In genomic region chr2:74421248-74421870, GRCh38 we compare ENCODE assay signal across 8 cellular contexts. TPM values are rescaled to one million over a fixed set of nuclear protein-coding genes. Genes with fewer than 3 reads are reported as not detected.
DNase-seq lines count a peak whose midpoint lies in the region; ATAC-seq and TF ChIP-seq lines count a peak whose summit lies in the region.

Gene C2orf81, minus strand, starts transcription at chr2:74421619. Its CDS starts 59 bp downstream, at chr2:74421560.
Gene WDR54, plus strand, starts transcription at chr2:74421730. Its CDS starts 424 bp downstream, at chr2:74422154.

- no peak for TF ChIP-seq CTCF in right lobe of liver (IDR thresholded peaks at IDR 0.05)

- peaks cover 30 to 44% (median 35%) of the 10 kb centered on the region in 10 experiments for H3K4me1 ChIP-seq in BLaER1 treated with 17β-estradiol and CSF1 and Interleukin-3, amounts not matched to agents 10 nM and 100 nM
- H3K4me1 ChIP-seq in right lobe of liver, result peaks cover 0 to 14% (median 0%) of the 10 kb centered on the region in 4 donors

- H3K27me3 Mint-ChIP-seq in activated CD4-positive, alpha-beta T cell treated with anti-CD3 and anti-CD28 coated beads, Interleukin-2, amount 10 ng/mL, durations not matched to agents 7 days and 5 days, result peaks cover 2% of the 10 kb centered on the region

- intact Hi-C loops in right lobe of liver (cut with DNase I), result no loop called here

- CTCF ChIA-PET in activated CD4-positive, alpha-beta T cell treated with anti-CD3 and anti-CD28 coated beads, Interleukin-2, amount 10 ng/mL, durations not matched to agents 7 days and 5 days (lab: Charles Lee), result interaction anchor here (0.6 to 2.3 kb wide), 7 partner anchors 12 to 1159 kb away, joined by 3 to 7 read pairs (median 3); no protein-coding TSS in a partner anchor

- no peaks in the 10 kb centered on the region for H3K9me3 ChIP-seq in BLaER1 treated with 17β-estradiol and CSF1 and Interleukin-3, amounts not matched to agents 10 nM and 100 nM (replicated peaks in 1 of 11)
- no peaks in the 10 kb centered on the region for H3K9me3 ChIP-seq in right lobe of liver

- H3K36me3 ChIP-seq in BLaER1 treated with 17β-estradiol and CSF1 and Interleukin-3, amounts not matched to agents 10 nM and 100 nM, result peaks cover 16 to 25% (median 19%) of the 10 kb centered on the region in 11 experiments; a peak in 20 of 22 replicates
- peaks cover 0 to 15% (median 0%) of the 10 kb centered on the region in 4 donors for H3K36me3 ChIP-seq in right lobe of liver

- H3K9ac ChIP-seq in BLaER1 treated with 17β-estradiol and CSF1 and Interleukin-3, amounts not matched to agents 10 nM and 100 nM, result peak within 1 kb of the TSS; percentile 67 to 83 (median 76); a peak in 21 of 22 replicates

- peak within 1 kb of the TSS; percentile 58 to 88 (median 79) for H3K4me3 ChIP-seq in BLaER1 treated with 17β-estradiol and CSF1 and Interleukin-3, amounts not matched to agents 10 nM and 100 nM
- peak within 1 kb of the TSS; percentile 42 to 52 (median 48) for H3K4me3 ChIP-seq in right lobe of liver

- H3K36me3 Mint-ChIP-seq in activated CD4-positive, alpha-beta T cell treated with anti-CD3 and anti-CD28 coated beads, Interleukin-2, amount 10 ng/mL, durations not matched to agents 7 days and 5 days (ENCODE audit: low read depth), result peaks cover 24% of the 10 kb centered on the region

- ATAC-seq in GM19351 (IDR thresholded peaks at IDR 0.05; ENCODE audit: unreplicated experiment), result peak; percentile 86
- peak; percentile 82 for ATAC-seq in HG03469 (IDR thresholded peaks at IDR 0.05; ENCODE audit: unreplicated experiment)
- peak; percentile 70 to 86 (median 78) for ATAC-seq in right lobe of liver

- H3K27ac ChIP-seq in BLaER1 treated with 17β-estradiol and CSF1 and Interleukin-3, amounts not matched to agents 10 nM and 100 nM, result peak within 1 kb of the TSS in 10 of 11 experiments; percentile 52 to 86 (median 70); a peak in 21 of 22 replicates
- H3K27ac ChIP-seq in right lobe of liver, result no peak within 1 kb of the TSS

- H4K20me1 ChIP-seq in BLaER1 treated with 17β-estradiol and CSF1 and Interleukin-3, amounts not matched to agents 10 nM and 100 nM, result no peaks in the 10 kb centered on the region

- H3K27ac Mint-ChIP-seq in activated CD4-positive, alpha-beta T cell treated with anti-CD3 and anti-CD28 coated beads, Interleukin-2, amount 10 ng/mL, durations not matched to agents 7 days and 5 days, result peak within 1 kb of the TSS; percentile 97

- peaks cover 6 to 32% (median 25%) of the 10 kb centered on the region in 11 experiments for H3K27me3 ChIP-seq in BLaER1 treated with 17β-estradiol and CSF1 and Interleukin-3, amounts not matched to agents 10 nM and 100 nM
- H3K27me3 ChIP-seq in right lobe of liver, result no peaks in the 10 kb centered on the region

- no peaks in the 10 kb centered on the region for H3K9me3 Mint-ChIP-seq in activated CD4-positive, alpha-beta T cell treated with anti-CD3 and anti-CD28 coated beads, Interleukin-2, amount 10 ng/mL, durations not matched to agents 7 days and 5 days

- WGBS in right lobe of liver (ENCODE audit: insufficient coverage, low coverage, low lambda C conversion rate, missing lambda C conversion rate), result under 1% methylated on average over 38 of the region's 56 CpGs

- peak within 1 kb of the TSS; percentile 97 for H3K4me3 Mint-ChIP-seq in activated CD4-positive, alpha-beta T cell treated with anti-CD3 and anti-CD28 coated beads, Interleukin-2, amount 10 ng/mL, durations not matched to agents 7 days and 5 days

- TF ChIP-seq POLR2A in right lobe of liver (IDR thresholded peaks at IDR 0.05), result peak; percentile 29

- H3K4me2 ChIP-seq in BLaER1 treated with 17β-estradiol and CSF1 and Interleukin-3, amounts not matched to agents 10 nM and 100 nM, result peak within 1 kb of the TSS; percentile 86 to 96 (median 92)

- H3K4me1 Mint-ChIP-seq in activated CD4-positive, alpha-beta T cell treated with anti-CD3 and anti-CD28 coated beads, Interleukin-2, amount 10 ng/mL, durations not matched to agents 7 days and 5 days, result peaks cover 40% of the 10 kb centered on the region

- POLR2A ChIA-PET in activated CD4-positive, alpha-beta T cell treated with anti-CD3 and anti-CD28 coated beads, Interleukin-2, amount 10 ng/mL, durations not matched to agents 7 days and 5 days (lab: Charles Lee), result interaction anchor here (1.0 to 1.2 kb wide), 2 partner anchors 33 to 37 kb away, joined by 3 to 6 read pairs; partner anchors contain the start of genes INO80B and WBP1

- DNase-seq in NCI-H526 (lab: John Stamatoyannopoulos, UW) (peak; percentile 88 to 95), dedifferentiated amniotic fluid mesenchymal stem cell (ENCODE audit: extremely low spot score) (peak; percentile 53), right lobe of liver (peak; percentile 76 to 84 (median 80))
- DNase-seq in activated CD4-positive, alpha-beta T cell treated with anti-CD3 and anti-CD28 coated beads, Interleukin-2, amount 10 ng/mL, durations not matched to agents 7 days and 5 days, result peak; percentile 95
- peak; percentile 92 to 95 for DNase-seq in stimulated activated CD4-positive, alpha-beta T cell treated with anti-CD3 and anti-CD28 coated beads, Interleukin-4, amount 100 ng/mL, for 4 hours

RNA-seq across cellular contexts. Expression of gene C2orf81, which starts in this region (rescaled TPM):
- total RNA-seq in activated CD4-positive, alpha-beta T cell treated with anti-CD3 and anti-CD28 coated beads, Interleukin-2, amount 10 ng/mL, durations not matched to agents 7 days and 5 days, result 1 to 10 TPM; 3.0 to 3.3 TPM
- total RNA-seq in right lobe of liver, result under 1 TPM in 5 of 6 experiments, not detected in 1; 0.18 to 0.56 (median 0.31) TPM

RNA-seq across cellular contexts. Expression of gene WDR54, which starts in this region (rescaled TPM):
- 10 to 100 TPM; 71.3 to 80.7 TPM for total RNA-seq in activated CD4-positive, alpha-beta T cell treated with anti-CD3 and anti-CD28 coated beads, Interleukin-2, amount 10 ng/mL, durations not matched to agents 7 days and 5 days
- total RNA-seq in right lobe of liver, result 1 to 10 TPM; 1.6 to 5.3 (median 2.2) TPM

Comparison
In these comparisons a context has a peak if more than half of its experiments do, and no peak if none do; other contexts are left out.
1. RNA of gene WDR54 (total RNA-seq): 71.3 to 80.7 TPM in activated CD4-positive, alpha-beta T cell treated with anti-CD3 and anti-CD28 coated beads, Interleukin-2, amount 10 ng/mL, durations not matched to agents 7 days and 5 days; 1.6 to 5.3 TPM in right lobe of liver; every median in the first group is over 10 times any median in the second.
2. H3K27ac ChIP-seq: peak in BLaER1 treated with 17β-estradiol and CSF1 and Interleukin-3, amounts not matched to agents 10 nM and 100 nM (10 of 11); none in right lobe of liver (0 of 3).
3. Peak in every context shown above with its lines, with median percentiles within 50 percentile points of each other: ATAC-seq and DNase-seq.